Comparison of ENCODE assay signal across 19 cellular contexts in the genomic region with DNA sequence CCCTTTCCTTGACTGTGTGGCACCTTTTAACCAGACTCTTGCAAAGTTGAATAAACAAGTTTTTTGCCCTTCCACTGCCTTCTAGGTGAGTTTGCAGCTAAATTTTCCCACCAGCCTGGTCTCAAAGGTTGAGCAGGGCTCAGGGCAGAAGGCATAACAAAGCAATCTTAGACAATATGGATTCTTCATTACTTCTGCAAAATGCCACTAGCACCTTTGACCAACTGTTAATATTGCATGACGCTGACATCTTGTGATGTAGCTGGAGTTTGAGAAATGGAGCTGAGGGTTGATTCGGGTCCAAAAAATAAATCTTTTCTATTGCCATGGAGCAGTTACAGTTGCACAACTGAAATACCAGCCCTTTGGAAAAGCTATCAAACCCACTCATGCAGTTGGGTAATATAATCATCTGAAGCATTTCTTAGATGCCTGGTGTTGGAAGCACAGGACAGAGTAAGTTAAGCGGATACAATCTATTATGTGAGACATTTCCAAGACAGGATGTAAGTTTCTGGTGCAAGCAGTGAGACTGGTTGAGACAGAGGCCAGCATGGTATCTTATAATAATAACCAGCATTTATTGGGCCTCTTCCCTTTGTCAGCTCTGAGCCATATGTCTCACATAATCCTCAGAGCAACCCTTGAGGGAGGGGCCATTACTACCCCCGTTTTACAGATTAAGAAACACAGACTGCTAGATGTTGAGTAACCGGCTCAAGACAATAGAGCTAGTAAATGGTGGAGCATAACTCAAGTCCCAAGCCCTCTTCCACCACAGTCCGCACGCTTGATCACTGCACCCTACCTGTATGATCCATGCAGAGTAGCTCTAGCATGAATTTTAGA.
A peak's percentile ranks its signal among the peaks of the same experiment; 100 is the strongest.
DNase-seq lines count a peak whose midpoint lies in the region; ATAC-seq, FAIRE-seq and TF ChIP-seq lines count a peak whose summit lies in the region.
"Had no signal": no experiment of that assay in that cellular context is flagged by ENCODE, and none has a peak within 500 bp of the region (broad histone marks: within the 10 kb centered on the region; RNA-seq: fewer than 3 reads in every experiment).

No MANE protein-coding gene starts in this region.

- H3K4me3 ChIP-seq in A673 (ENCODE audit: low read depth, low read length, poor library complexity, severe bottlenecking), result no peak overlapping the region
- H3K4me3 ChIP-seq in astrocyte (ENCODE audit: insufficient read depth, low read depth, low read length), result no peak overlapping the region
- no peak overlapping the region for H3K4me3 ChIP-seq in lower lobe of right lung
- no peak overlapping the region for H3K4me3 ChIP-seq in smooth muscle cell
- H3K4me3 ChIP-seq: cardiac muscle cell, right atrium auricular region had no signal

- H3K79me2 ChIP-seq in astrocyte (ENCODE audit: insufficient read depth, low read length) (no peaks in the 10 kb centered on the region), smooth muscle cell (ENCODE audit: low read depth) (no peaks in the 10 kb centered on the region)

- H3K9ac ChIP-seq in astrocyte (ENCODE audit: low read length) (no peak overlapping the region), smooth muscle cell (ENCODE audit: low read depth) (no peak overlapping the region)

- H2AFZ ChIP-seq in astrocyte (ENCODE audit: low read depth, low read length), result no peak overlapping the region
- no peak overlapping the region for H2AFZ ChIP-seq in smooth muscle cell (ENCODE audit: low read depth)

- ATAC-seq in lower lobe of right lung, result peak; percentile 48 to 68

- no peaks in the 10 kb centered on the region for H3K36me3 Mint-ChIP-seq in astrocyte (ENCODE audit: low read depth, unreplicated experiment)
- H3K36me3 Mint-ChIP-seq in endothelial cell (ENCODE audit: low read depth, unreplicated experiment), result no peaks in the 10 kb centered on the region
- H3K36me3 Mint-ChIP-seq: activated naive CD8-positive, alpha-beta T cell treated with anti-CD3 and anti-CD28 coated beads for 36 hours; IgD-negative memory B cell had no signal

- no peaks in the 10 kb centered on the region for H3K27me3 ChIP-seq in A673 (replicated peaks; ENCODE audit: insufficient read depth, low read depth, low read length, poor library complexity)
- peaks cover 8% of the 10 kb centered on the region for H3K27me3 ChIP-seq in astrocyte (ENCODE audit: insufficient read depth, low read length)
- no peaks in the 10 kb centered on the region for H3K27me3 ChIP-seq in lower lobe of right lung (ENCODE audit: low read depth)
- H3K27me3 ChIP-seq in smooth muscle cell (ENCODE audit: low read depth), result peaks cover 20% of the 10 kb centered on the region
- H3K27me3 ChIP-seq: cardiac muscle cell, right atrium auricular region had no signal

- DNase-seq in A673 (ENCODE audit: low spot score) (peak; percentile 96), LHCN-M2 (ENCODE audit: low read depth) (peak; percentile 12), astrocyte (ENCODE audit: low read depth) (peak; percentile 26), lower lobe of right lung (no peak), H4 (ENCODE audit: low spot score) (no peak), smooth muscle cell (lab: John Stamatoyannopoulos, UW; ENCODE audit: unreplicated experiment) (no peak), endothelial cell (ENCODE audit: low spot score) (no peak)
- DNase-seq in activated effector memory CD4-positive, alpha-beta T cell treated with Interleukin-2 at 50 U/mL for 16 hours, result no peak
- DNase-seq: activated naive CD8-positive, alpha-beta T cell treated with anti-CD3 and anti-CD28 coated beads for 36 hours; activated T-cell treated with anti-CD3 and anti-CD28 coated beads, Interleukin-2, amount 50 U/mL, for 1 hour; HCEC 1CT; mammary epithelial cell; NCI-H1417 treated with DMSO at 0.1 percent for 48 hours; nephron progenitor cell; T-helper 9 cell had no signal

- BruUV-seq in A673 (replicated peaks; lab: Mats Ljungman, UMichigan), result TSS peak; percentile 73

- POLR2A ChIA-PET in A673 (lab: Charles Lee; ENCODE audit: low non-redundant PET), result interaction anchor here (1.1 kb wide), 1 partner anchor 72 kb away, joined by 5 read pairs; no protein-coding TSS in a partner anchor

- H3K4me3 Mint-ChIP-seq in astrocyte (ENCODE audit: unreplicated experiment), result no peak overlapping the region
- H3K4me3 Mint-ChIP-seq in endothelial cell (ENCODE audit: unreplicated experiment), result no peak overlapping the region
- H3K4me3 Mint-ChIP-seq: activated naive CD8-positive, alpha-beta T cell treated with anti-CD3 and anti-CD28 coated beads for 36 hours; IgD-negative memory B cell; nephron progenitor cell had no signal

- H3K9me3 ChIP-seq in A673 (ENCODE audit: low read depth, low read length, poor library complexity, severe bottlenecking) (no peaks in the 10 kb centered on the region), astrocyte (ENCODE audit: insufficient read depth, low read depth, low read length) (no peaks in the 10 kb centered on the region), lower lobe of right lung (no peaks in the 10 kb centered on the region), smooth muscle cell (replicated peaks; ENCODE audit: low read depth) (no peaks in the 10 kb centered on the region)
- H3K9me3 ChIP-seq: right atrium auricular region had no signal

- H3K36me3 ChIP-seq in A673 (ENCODE audit: insufficient read depth, low read length, poor library complexity, severe bottlenecking) (no peaks in the 10 kb centered on the region), astrocyte (ENCODE audit: insufficient read depth, low read length) (no peaks in the 10 kb centered on the region), lower lobe of right lung (no peaks in the 10 kb centered on the region), smooth muscle cell (ENCODE audit: low read depth) (no peaks in the 10 kb centered on the region)
- H3K36me3 ChIP-seq: cardiac muscle cell, right atrium auricular region had no signal

- 69% methylated on average over 7 of the region's 7 CpGs for WGBS in smooth muscle cell (ENCODE audit: low lambda C conversion rate)

- H3K9me3 Mint-ChIP-seq in astrocyte (ENCODE audit: unreplicated experiment), result no peaks in the 10 kb centered on the region
- H3K9me3 Mint-ChIP-seq in endothelial cell (ENCODE audit: unreplicated experiment), result no peaks in the 10 kb centered on the region
- H3K9me3 Mint-ChIP-seq: activated naive CD8-positive, alpha-beta T cell treated with anti-CD3 and anti-CD28 coated beads for 36 hours; IgD-negative memory B cell; nephron progenitor cell had no signal

- no peak overlapping the region for H3K27ac Mint-ChIP-seq in astrocyte (ENCODE audit: unreplicated experiment)
- H3K27ac Mint-ChIP-seq in endothelial cell (ENCODE audit: unreplicated experiment), result no peak overlapping the region
- H3K27ac Mint-ChIP-seq: activated naive CD8-positive, alpha-beta T cell treated with anti-CD3 and anti-CD28 coated beads for 36 hours; IgD-negative memory B cell; nephron progenitor cell had no signal

- H3K4me1 Mint-ChIP-seq in astrocyte (ENCODE audit: low read depth, unreplicated experiment), result no peaks in the 10 kb centered on the region
- H3K4me1 Mint-ChIP-seq in endothelial cell (ENCODE audit: unreplicated experiment), result peaks cover 26% of the 10 kb centered on the region
- H3K4me1 Mint-ChIP-seq: activated naive CD8-positive, alpha-beta T cell treated with anti-CD3 and anti-CD28 coated beads for 36 hours; IgD-negative memory B cell; nephron progenitor cell had no signal

- no peak for FAIRE-seq in astrocyte (lab: Jason Lieb, UNC)
- FAIRE-seq: A204.1 had no signal

- CTCF ChIA-PET in A673 (lab: Charles Lee), result interaction anchor here (0.6 to 3.1 kb wide), 7 partner anchors 11 to 1845 kb away, joined by 4 to 14 read pairs (median 4); no protein-coding TSS in a partner anchor

- H3F3A ChIP-seq in smooth muscle cell (ENCODE audit: low read depth), result no peaks in the 10 kb centered on the region

- H4K20me1 ChIP-seq in astrocyte (ENCODE audit: insufficient read depth, low read length) (no peaks in the 10 kb centered on the region), smooth muscle cell (ENCODE audit: low read depth) (no peaks in the 10 kb centered on the region)

- H3K27ac ChIP-seq in A673 (ENCODE audit: low read depth, low read length, poor library complexity, severe bottlenecking) (peak overlapping the region; percentile 75), astrocyte (ENCODE audit: low read depth, low read length) (no peak overlapping the region), lower lobe of right lung (no peak overlapping the region), smooth muscle cell (ENCODE audit: low read depth) (no peak overlapping the region)
- H3K27ac ChIP-seq: cardiac muscle cell, right atrium auricular region had no signal

- H3K4me2 ChIP-seq in astrocyte (ENCODE audit: low read length), result no peak overlapping the region
- no peak overlapping the region for H3K4me2 ChIP-seq in smooth muscle cell

- TF ChIP-seq CTCF in A673 (conservative IDR thresholded peaks at IDR 0.05; ENCODE audit: low read depth, low read length) (no peak), astrocyte (IDR thresholded peaks at IDR 0.05; ENCODE audit: insufficient read depth, low read depth, low read length) (no peak), lower lobe of right lung (IDR thresholded peaks at IDR 0.05) (no peak), smooth muscle cell (IDR thresholded peaks at IDR 0.05; ENCODE audit: borderline replicate concordance, insufficient read depth, poor library complexity, severe bottlenecking) (no peak), endothelial cell (IDR thresholded peaks at IDR 0.05; ENCODE audit: unreplicated experiment) (no peak)

- H3K4me1 ChIP-seq in A673 (ENCODE audit: insufficient read depth, low read length, poor library complexity, severe bottlenecking) (peaks cover 49% of the 10 kb centered on the region), astrocyte (ENCODE audit: insufficient read depth, low read length) (no peaks in the 10 kb centered on the region), lower lobe of right lung (peaks cover 6% of the 10 kb centered on the region), smooth muscle cell (ENCODE audit: low read depth) (no peaks in the 10 kb centered on the region)
- H3K4me1 ChIP-seq: right atrium auricular region had no signal

- H3K27me3 Mint-ChIP-seq in astrocyte (ENCODE audit: low read depth, unreplicated experiment) (peaks cover 13% of the 10 kb centered on the region), endothelial cell (ENCODE audit: unreplicated experiment) (peaks cover 6% of the 10 kb centered on the region)

- intact Hi-C loops in A673 (cut with micrococcal nuclease; ENCODE audit: unreplicated experiment) (no loop called here), lower lobe of right lung (cut with DNase I) (no loop called here)

Comparison
In these comparisons a context has a peak if more than half of its experiments do, and no peak if none do; other contexts are left out.
1. DNase-seq: peak in A673 (single experiment), LHCN-M2 (single experiment) and astrocyte (single experiment); none in lower lobe of right lung (single experiment), H4 (single experiment), smooth muscle cell (single experiment), endothelial cell (single experiment) and activated effector memory CD4-positive, alpha-beta T cell treated with Interleukin-2 at 50 U/mL for 16 hours (single experiment).